ENCODE assay signal across 8 cellular contexts in genomic region chr7:2758673-2759603, GRCh38.
DNase-seq lines count a peak whose midpoint lies in the region; ATAC-seq and TF ChIP-seq lines count a peak whose summit lies in the region.

No MANE protein-coding gene starts in this region.

- no peak overlapping the region for H3K9ac ChIP-seq in BLaER1
- no peak overlapping the region for H3K9ac ChIP-seq in HUES6 (ENCODE audit: low read length)
- no peak overlapping the region for H3K9ac ChIP-seq in neural progenitor cell

- H3K27me3 ChIP-seq in BLaER1 (no peaks in the 10 kb centered on the region), HUES6 (ENCODE audit: control insufficient read depth, insufficient read depth, low read length) (no peaks in the 10 kb centered on the region), neural progenitor cell (no peaks in the 10 kb centered on the region)

- peaks cover 10% of the 10 kb centered on the region for H3F3A ChIP-seq in neural progenitor cell (ENCODE audit: low read depth)

- peak overlapping the region; percentile 51 for H3K4me3 Mint-ChIP-seq in central memory CD8-positive, alpha-beta T cell
- no peak overlapping the region for H3K4me3 Mint-ChIP-seq in neural progenitor cell

- no peak for TF ChIP-seq CTCF in neural progenitor cell (IDR thresholded peaks at IDR 0.05)

- H3K36me3 ChIP-seq in BLaER1 (peaks cover 95% of the 10 kb centered on the region), HUES6 (ENCODE audit: control insufficient read depth, insufficient read depth, low read length) (peaks cover 14% of the 10 kb centered on the region), neural progenitor cell (no peaks in the 10 kb centered on the region)

- H3K79me2 ChIP-seq in neural progenitor cell (ENCODE audit: low read depth), result peaks cover 22% of the 10 kb centered on the region

- H3K4me3 ChIP-seq in BLaER1, result no peak overlapping the region
- no peak overlapping the region for H3K4me3 ChIP-seq in HUES6 (ENCODE audit: low read depth, low read length)
- no peak overlapping the region for H3K4me3 ChIP-seq in neural progenitor cell

- no peak overlapping the region for H2AFZ ChIP-seq in neural progenitor cell (replicated peaks)

- H3K9me3 ChIP-seq in BLaER1, result peaks cover 31% of the 10 kb centered on the region
- no peaks in the 10 kb centered on the region for H3K9me3 ChIP-seq in HUES6 (ENCODE audit: control insufficient read depth, insufficient read depth, low read depth, low read length)
- no peaks in the 10 kb centered on the region for H3K9me3 ChIP-seq in neural progenitor cell (ENCODE audit: low read depth)

- DNase-seq in central memory CD8-positive, alpha-beta T cell (ENCODE audit: low spot score in 2 of 2), result no peak
- no peak for DNase-seq in neural progenitor cell (ENCODE audit: low spot score)
- no peak for DNase-seq in NCI-H526 (lab: John Stamatoyannopoulos, UW)
- no peak for DNase-seq in NK-92 (lab: John Stamatoyannopoulos, UW; ENCODE audit: unreplicated experiment)
- DNase-seq in NCI-H2171 treated with DMSO at 0.1 percent for 48 hours (lab: John Stamatoyannopoulos, UW), result no peak
- no peak for DNase-seq in stimulated activated naive CD4-positive, alpha-beta T cell treated with Interleukin-2 at 50 U/mL for 16 hours (lab: John Stamatoyannopoulos, UW)

- peaks cover 22% of the 10 kb centered on the region for H4K20me1 ChIP-seq in BLaER1
- H4K20me1 ChIP-seq in neural progenitor cell (ENCODE audit: low read depth), result peaks cover 14% of the 10 kb centered on the region

- H3K27ac ChIP-seq in BLaER1, result peak overlapping the region; percentile 52
- peak overlapping the region; percentile 79; the same call in 1 of the 2 replicates for H3K27ac ChIP-seq in HUES6 (ENCODE audit: low read depth, low read length)
- no peak overlapping the region for H3K27ac ChIP-seq in neural progenitor cell

- H3K36me3 Mint-ChIP-seq in central memory CD8-positive, alpha-beta T cell (ENCODE audit: insufficient read depth), result peaks cover 3% of the 10 kb centered on the region
- peaks cover 29% of the 10 kb centered on the region for H3K36me3 Mint-ChIP-seq in neural progenitor cell

- H3K4me1 ChIP-seq in BLaER1 (peaks cover 59% of the 10 kb centered on the region), HUES6 (ENCODE audit: control insufficient read depth, insufficient read depth, low read length) (peaks cover 50% of the 10 kb centered on the region), neural progenitor cell (no peaks in the 10 kb centered on the region)

- no peaks in the 10 kb centered on the region for H3K9me3 Mint-ChIP-seq in central memory CD8-positive, alpha-beta T cell
- peaks cover 12% of the 10 kb centered on the region for H3K9me3 Mint-ChIP-seq in neural progenitor cell

- H3K4me2 ChIP-seq in BLaER1, result peak overlapping the region; percentile 79
- no peak overlapping the region for H3K4me2 ChIP-seq in neural progenitor cell

- peaks cover 36% of the 10 kb centered on the region for H3K4me1 Mint-ChIP-seq in central memory CD8-positive, alpha-beta T cell
- H3K4me1 Mint-ChIP-seq in neural progenitor cell, result peaks cover 49% of the 10 kb centered on the region

- H3K27me3 Mint-ChIP-seq in central memory CD8-positive, alpha-beta T cell, result no peaks in the 10 kb centered on the region
- peaks cover 7% of the 10 kb centered on the region for H3K27me3 Mint-ChIP-seq in neural progenitor cell (ENCODE audit: insufficient read depth, low read depth)

- H3K27ac Mint-ChIP-seq in central memory CD8-positive, alpha-beta T cell (ENCODE audit: low read depth), result peak overlapping the region; percentile 63
- H3K27ac Mint-ChIP-seq in neural progenitor cell, result peak overlapping the region; percentile 90

- peak; percentile 55 for ATAC-seq in central memory CD8-positive, alpha-beta T cell (replicated peaks; ENCODE audit: extremely low read depth, poor library complexity, severe bottlenecking)
